In genomic region chr19:20923077-20923871, GRCh38 we compare ENCODE assay signal across 7 cellular contexts.
DNase-seq lines count a peak whose midpoint lies in the region; ATAC-seq and TF ChIP-seq lines count a peak whose summit lies in the region.

TSS of gene ZNF85 (plus strand) at chr19:20923251. CDS start at chr19:20923401, 150 bp downstream.

- TF ChIP-seq POLR2A in GM18526 (IDR thresholded peaks at IDR 0.05; ENCODE audit: extremely low read depth, insufficient read length), result peak; percentile 62

- ATAC-seq in HG03045 (IDR thresholded peaks at IDR 0.05; ENCODE audit: unreplicated experiment), result peak; percentile 96

- DNase-seq in NCI-H2227 (lab: John Stamatoyannopoulos, UW; ENCODE audit: unreplicated experiment) (peak; percentile 90), kidney tubule cell (ENCODE audit: low spot score) (peak; percentile 95)
- DNase-seq in activated CD4-positive, alpha-beta T cell treated with anti-CD3 and anti-CD28 coated beads for 48 hours, result peak; percentile 92
- peak; percentile 55 to 81 (median 72) for DNase-seq in stimulated activated CD4-positive, alpha-beta T cell treated with anti-CD3 and anti-CD28 coated beads, Interleukin-1b, Interleukin-23, amount 100 ng/mL, for 24 hours (ENCODE audit: low read depth in 4 of 4, low spot score in 1 of 4)

- peak within 1 kb of the TSS; percentile 73 for H3K27ac ChIP-seq in cingulate gyrus (ENCODE audit: low read depth, low read length)

Comparison
In these comparisons a context has a peak if more than half of its experiments do, and no peak if none do; other contexts are left out.
1. Peak in every context shown above with its lines: DNase-seq, ATAC-seq and H3K27ac ChIP-seq.